Comparison of ENCODE assay signal across 8 cellular contexts in the genomic region with DNA sequence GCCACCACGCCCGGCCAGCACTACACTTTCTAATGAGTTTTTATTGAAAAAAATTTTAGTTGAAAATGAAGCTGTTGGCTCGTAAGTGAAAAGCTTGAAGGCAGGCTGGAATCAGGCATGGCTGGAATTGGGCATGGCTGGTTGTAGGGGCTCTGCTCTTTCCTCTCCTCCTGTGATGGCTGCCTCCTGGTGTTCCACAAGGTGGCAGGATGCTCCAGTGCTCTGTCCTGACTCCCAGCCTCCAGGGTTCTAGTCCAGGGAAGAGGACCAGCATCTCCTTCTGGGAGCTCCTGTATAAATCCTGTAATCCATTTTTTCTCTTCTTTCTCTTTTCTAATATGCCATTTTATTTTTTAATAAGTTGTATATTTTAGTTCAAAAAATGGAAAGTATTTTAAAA. TPM values are rescaled to one million over a fixed set of nuclear protein-coding genes. Genes with fewer than 3 reads are reported as not detected.
DNase-seq lines count a peak whose midpoint lies in the region; ATAC-seq and TF ChIP-seq lines count a peak whose summit lies in the region.

No MANE protein-coding gene starts in this region.

- H3K4me1 Mint-ChIP-seq in activated CD4-positive, alpha-beta memory T cell treated with anti-CD3 and anti-CD28 coated beads for 36 hours (ENCODE audit: low read depth) = peaks cover 19% of the 10 kb centered on the region
- peaks cover 21% of the 10 kb centered on the region for H3K4me1 Mint-ChIP-seq in activated CD4-positive, alpha-beta memory T cell treated with anti-CD3 and anti-CD28 coated beads, Interleukin-2, amount 10 ng/mL, durations not matched to agents 7 days and 5 days
- peaks cover 7% of the 10 kb centered on the region for H3K4me1 Mint-ChIP-seq in endothelial cell (ENCODE audit: unreplicated experiment)

- peak; percentile 24 for DNase-seq in activated CD4-positive, alpha-beta memory T cell treated with anti-CD3 and anti-CD28 coated beads for 36 hours
- no peak for DNase-seq in activated CD4-positive, alpha-beta memory T cell treated with anti-CD3 and anti-CD28 coated beads, Interleukin-2, amount 10 ng/mL, durations not matched to agents 7 days and 5 days
- DNase-seq in NCI-H345 treated with DMSO at 0.1 percent for 48 hours (lab: John Stamatoyannopoulos, UW; ENCODE audit: unreplicated experiment) (peak; percentile 0), endothelial cell (ENCODE audit: low spot score) (peak; percentile 39), sciatic nerve (ENCODE audit: low spot score) (no peak), amniotic stem cell (lab: John Stamatoyannopoulos, UW) (no peak)

- CTCF ChIA-PET in activated CD4-positive, alpha-beta memory T cell treated with anti-CD3 and anti-CD28 coated beads for 36 hours (lab: Charles Lee) = no interaction called here
- CTCF ChIA-PET in activated CD4-positive, alpha-beta memory T cell treated with anti-CD3 and anti-CD28 coated beads, Interleukin-2, amount 10 ng/mL, durations not matched to agents 7 days and 5 days (lab: Charles Lee) = interaction anchor here (1.6 kb wide), 1 partner anchor 396 kb away, joined by 6 read pairs; no protein-coding TSS in a partner anchor

- no peak for TF ChIP-seq CTCF in endothelial cell (IDR thresholded peaks at IDR 0.05; ENCODE audit: unreplicated experiment)

- POLR2A ChIA-PET in activated CD4-positive, alpha-beta memory T cell treated with anti-CD3 and anti-CD28 coated beads for 36 hours (lab: Charles Lee) = no interaction called here
- POLR2A ChIA-PET in activated CD4-positive, alpha-beta memory T cell treated with anti-CD3 and anti-CD28 coated beads, Interleukin-2, amount 10 ng/mL, durations not matched to agents 7 days and 5 days (lab: Charles Lee) = interaction anchor here (1.3 kb wide), 1 partner anchor 43 kb away, joined by 3 read pairs; no protein-coding TSS in a partner anchor

- peak; percentile 74 for ATAC-seq in sciatic nerve
- ATAC-seq in HG03469 (IDR thresholded peaks at IDR 0.05; ENCODE audit: unreplicated experiment) = no peak
- ATAC-seq in HG03045 (IDR thresholded peaks at IDR 0.05; ENCODE audit: unreplicated experiment) = no peak

- no peak overlapping the region for H3K4me3 Mint-ChIP-seq in activated CD4-positive, alpha-beta memory T cell treated with anti-CD3 and anti-CD28 coated beads for 36 hours
- no peak overlapping the region for H3K4me3 Mint-ChIP-seq in activated CD4-positive, alpha-beta memory T cell treated with anti-CD3 and anti-CD28 coated beads, Interleukin-2, amount 10 ng/mL, durations not matched to agents 7 days and 5 days
- no peak overlapping the region for H3K4me3 Mint-ChIP-seq in endothelial cell (ENCODE audit: unreplicated experiment)

- H3K27me3 Mint-ChIP-seq in activated CD4-positive, alpha-beta memory T cell treated with anti-CD3 and anti-CD28 coated beads for 36 hours = no peaks in the 10 kb centered on the region
- H3K27me3 Mint-ChIP-seq in activated CD4-positive, alpha-beta memory T cell treated with anti-CD3 and anti-CD28 coated beads, Interleukin-2, amount 10 ng/mL, durations not matched to agents 7 days and 5 days = no peaks in the 10 kb centered on the region
- peaks cover 2% of the 10 kb centered on the region for H3K27me3 Mint-ChIP-seq in endothelial cell (ENCODE audit: unreplicated experiment)

- no peak overlapping the region for H3K27ac Mint-ChIP-seq in activated CD4-positive, alpha-beta memory T cell treated with anti-CD3 and anti-CD28 coated beads for 36 hours
- no peak overlapping the region for H3K27ac Mint-ChIP-seq in activated CD4-positive, alpha-beta memory T cell treated with anti-CD3 and anti-CD28 coated beads, Interleukin-2, amount 10 ng/mL, durations not matched to agents 7 days and 5 days
- H3K27ac Mint-ChIP-seq in endothelial cell (ENCODE audit: unreplicated experiment) = no peak overlapping the region

- intact Hi-C loops in activated CD4-positive, alpha-beta memory T cell treated with anti-CD3 and anti-CD28 coated beads for 36 hours (cut with micrococcal nuclease) = loop anchor here (1.0 kb wide), 2 partner anchors 396 to 453 kb away; no protein-coding TSS in a partner anchor
- intact Hi-C loops in sciatic nerve (cut with DNase I) = no loop called here

- H3K36me3 Mint-ChIP-seq in activated CD4-positive, alpha-beta memory T cell treated with anti-CD3 and anti-CD28 coated beads for 36 hours = peaks cover 17% of the 10 kb centered on the region
- peaks cover 38% of the 10 kb centered on the region for H3K36me3 Mint-ChIP-seq in activated CD4-positive, alpha-beta memory T cell treated with anti-CD3 and anti-CD28 coated beads, Interleukin-2, amount 10 ng/mL, durations not matched to agents 7 days and 5 days (ENCODE audit: low read depth)
- peaks cover 7% of the 10 kb centered on the region for H3K36me3 Mint-ChIP-seq in endothelial cell (ENCODE audit: low read depth, unreplicated experiment)

- no peaks in the 10 kb centered on the region for H3K9me3 Mint-ChIP-seq in activated CD4-positive, alpha-beta memory T cell treated with anti-CD3 and anti-CD28 coated beads for 36 hours
- no peaks in the 10 kb centered on the region for H3K9me3 Mint-ChIP-seq in activated CD4-positive, alpha-beta memory T cell treated with anti-CD3 and anti-CD28 coated beads, Interleukin-2, amount 10 ng/mL, durations not matched to agents 7 days and 5 days
- no peaks in the 10 kb centered on the region for H3K9me3 Mint-ChIP-seq in endothelial cell (ENCODE audit: unreplicated experiment)

RNA-seq across cellular contexts. Expression of gene DHFR, which starts 57.2 kb away (rescaled TPM):
- 100 to 1,000 TPM; 108 to 110 TPM for total RNA-seq in activated CD4-positive, alpha-beta memory T cell treated with anti-CD3 and anti-CD28 coated beads for 36 hours
- 10 to 100 TPM; 62.6 to 67.2 TPM for total RNA-seq in activated CD4-positive, alpha-beta memory T cell treated with anti-CD3 and anti-CD28 coated beads, Interleukin-2, amount 10 ng/mL, durations not matched to agents 7 days and 5 days
- total RNA-seq in endothelial cell (ENCODE audit: unreplicated experiment) (20.1 TPM), sciatic nerve (13.3 TPM)

RNA-seq across cellular contexts. Expression of gene MSH3, which starts 57.5 kb away (rescaled TPM):
- total RNA-seq in activated CD4-positive, alpha-beta memory T cell treated with anti-CD3 and anti-CD28 coated beads for 36 hours = 10 to 100 TPM; 23.2 to 23.6 TPM
- total RNA-seq in activated CD4-positive, alpha-beta memory T cell treated with anti-CD3 and anti-CD28 coated beads, Interleukin-2, amount 10 ng/mL, durations not matched to agents 7 days and 5 days = 10 to 100 TPM; 20.1 to 21.2 TPM
- 13.0 TPM for total RNA-seq in endothelial cell (ENCODE audit: unreplicated experiment)
- 17.6 TPM for total RNA-seq in sciatic nerve

Comparison
In these comparisons a context has a peak if more than half of its experiments do, and no peak if none do; other contexts are left out.
1. DNase-seq: peak in activated CD4-positive, alpha-beta memory T cell treated with anti-CD3 and anti-CD28 coated beads for 36 hours (single experiment), NCI-H345 treated with DMSO at 0.1 percent for 48 hours (single experiment) and endothelial cell (single experiment); none in activated CD4-positive, alpha-beta memory T cell treated with anti-CD3 and anti-CD28 coated beads, Interleukin-2, amount 10 ng/mL, durations not matched to agents 7 days and 5 days (single experiment), sciatic nerve (single experiment) and amniotic stem cell (single experiment).